In genomic region chr11:64318694-64319420, GRCh38 we compare ENCODE assay signal across 9 cellular contexts. TPM values are rescaled to one million over a fixed set of nuclear protein-coding genes. Genes with fewer than 3 reads are reported as not detected.
DNase-seq lines count a peak whose midpoint lies in the region; ATAC-seq, FAIRE-seq and TF ChIP-seq lines count a peak whose summit lies in the region.
"Had no signal": no experiment of that assay in that cellular context is flagged by ENCODE, and none has a peak within 500 bp of the region (broad histone marks: within the 10 kb centered on the region; RNA-seq: fewer than 3 reads in every experiment).

No MANE protein-coding gene starts in this region.

- intact Hi-C loops in right lobe of liver (cut with DNase I) (no loop called here), transverse colon (cut with DNase I; ENCODE audit: low total_unique reads) (no loop called here)

- peak overlapping the region; percentile 98 for H3K27ac Mint-ChIP-seq in activated T-cell treated with anti-CD3 and anti-CD28 coated beads, Interleukin-2, amount 50 U/mL, for 24 hours
- peak overlapping the region; percentile 91 for H3K27ac Mint-ChIP-seq in astrocyte (ENCODE audit: unreplicated experiment)

- TF ChIP-seq EP300 in transverse colon (IDR thresholded peaks at IDR 0.05; ENCODE audit: low read depth) = no peak

- TF ChIP-seq CTCF in astrocyte (IDR thresholded peaks at IDR 0.05; ENCODE audit: insufficient read depth, low read depth, low read length) (no peak), right lobe of liver (IDR thresholded peaks at IDR 0.05) (no peak), transverse colon (IDR thresholded peaks at IDR 0.05) (no peak)

- H3K4me3 Mint-ChIP-seq in activated T-cell treated with anti-CD3 and anti-CD28 coated beads, Interleukin-2, amount 50 U/mL, for 24 hours = peak overlapping the region; percentile 98
- peak overlapping the region; percentile 96 for H3K4me3 Mint-ChIP-seq in astrocyte (ENCODE audit: unreplicated experiment)

- peaks cover 28% of the 10 kb centered on the region for H4K20me1 ChIP-seq in astrocyte (ENCODE audit: insufficient read depth, low read length)

- in situ Hi-C loops in transverse colon (cut with MboI; ENCODE audit: low pct_ligation_motif_present in 1 of 4, low pct_unique_long_range_greater_than_20kb in 1 of 4, low sequenced_read_pairs in 3 of 4) = no loop called here

- peaks cover 28% of the 10 kb centered on the region for H3K79me2 ChIP-seq in astrocyte (ENCODE audit: insufficient read depth, low read length)

- no peaks in the 10 kb centered on the region for H3K9me3 Mint-ChIP-seq in activated T-cell treated with anti-CD3 and anti-CD28 coated beads, Interleukin-2, amount 50 U/mL, for 24 hours
- H3K9me3 Mint-ChIP-seq in astrocyte (ENCODE audit: unreplicated experiment) = no peaks in the 10 kb centered on the region

- no peaks in the 10 kb centered on the region for H3K27me3 Mint-ChIP-seq in activated T-cell treated with anti-CD3 and anti-CD28 coated beads, Interleukin-2, amount 50 U/mL, for 24 hours
- no peaks in the 10 kb centered on the region for H3K27me3 Mint-ChIP-seq in astrocyte (ENCODE audit: low read depth, unreplicated experiment)

- no peak for DNase-seq in activated T-cell treated with anti-CD3 and anti-CD28 coated beads, Interleukin-2, amount 50 U/mL, for 24 hours
- DNase-seq in activated T-cell treated with anti-CD3 and anti-CD28 coated beads, Interleukin-2, amount 50 U/mL, for 1 hour = no peak
- no peak for DNase-seq in astrocyte (ENCODE audit: low read depth)
- no peak for DNase-seq in right lobe of liver
- peak; percentile 41 for DNase-seq in transverse colon
- no peak for DNase-seq in epidermal melanocyte (ENCODE audit: insufficient read length, low spot score)
- DNase-seq in activated CD4-positive, alpha-beta T cell treated with anti-CD3 and anti-CD28 coated beads, Interleukin-2, amount 50 U/mL, for 4 hours = no peak

- peaks cover 36% of the 10 kb centered on the region for H3K4me1 Mint-ChIP-seq in activated T-cell treated with anti-CD3 and anti-CD28 coated beads, Interleukin-2, amount 50 U/mL, for 24 hours (ENCODE audit: low read depth)
- H3K4me1 Mint-ChIP-seq in astrocyte (ENCODE audit: low read depth, unreplicated experiment) = peaks cover 23% of the 10 kb centered on the region

- peaks cover 7% of the 10 kb centered on the region for H3K4me1 ChIP-seq in astrocyte (ENCODE audit: insufficient read depth, low read length)
- H3K4me1 ChIP-seq in right lobe of liver = peaks cover 0 to 15% (median 7%) of the 10 kb centered on the region in 4 donors
- peaks cover 4 to 51% (median 41%) of the 10 kb centered on the region in 4 donors for H3K4me1 ChIP-seq in transverse colon

- no peak for ATAC-seq in right lobe of liver
- no peak for ATAC-seq in HG02970 (IDR thresholded peaks at IDR 0.05; ENCODE audit: low FRiP score, unreplicated experiment)

- peaks cover 61% of the 10 kb centered on the region for H3K36me3 Mint-ChIP-seq in activated T-cell treated with anti-CD3 and anti-CD28 coated beads, Interleukin-2, amount 50 U/mL, for 24 hours (ENCODE audit: low read depth)
- H3K36me3 Mint-ChIP-seq in astrocyte (ENCODE audit: low read depth, unreplicated experiment) = peaks cover 22% of the 10 kb centered on the region

- WGBS in right lobe of liver (ENCODE audit: insufficient coverage, low coverage, low lambda C conversion rate, missing lambda C conversion rate) = 8% methylated on average over 17 of the region's 18 CpGs
- WGBS in transverse colon (ENCODE audit: low coverage in 1 of 2), 2 donors = 6 to 11% methylated on average over 12 to 17 of the region's 18 CpGs

- H3K4me3 ChIP-seq in astrocyte (ENCODE audit: insufficient read depth, low read depth, low read length) (peak overlapping the region; percentile 84), right lobe of liver (peak overlapping the region; percentile 86 to 94 (median 93)), transverse colon (peak overlapping the region; percentile 51 to 91 (median 72))

- H3K27me3 ChIP-seq in astrocyte (ENCODE audit: insufficient read depth, low read length) = no peaks in the 10 kb centered on the region
- no peaks in the 10 kb centered on the region for H3K27me3 ChIP-seq in right lobe of liver
- no peaks in the 10 kb centered on the region for H3K27me3 ChIP-seq in transverse colon

- H3K36me3 ChIP-seq in astrocyte (ENCODE audit: insufficient read depth, low read length) = peaks cover 3% of the 10 kb centered on the region
- peaks cover 0 to 18% (median 9%) of the 10 kb centered on the region in 4 donors for H3K36me3 ChIP-seq in right lobe of liver
- H3K36me3 ChIP-seq in transverse colon = peaks cover 0 to 11% (median 3%) of the 10 kb centered on the region in 4 donors

- H3K27ac ChIP-seq in astrocyte (ENCODE audit: low read depth, low read length) (no peak overlapping the region), right lobe of liver (peak overlapping the region; percentile 92 to 99 (median 97)), transverse colon (peak overlapping the region; percentile 95 to 99 (median 96))

- H3K9ac ChIP-seq in astrocyte (ENCODE audit: low read length) = peak overlapping the region; percentile 91

- H3K4me2 ChIP-seq in astrocyte (ENCODE audit: low read length) = peak overlapping the region; percentile 99

- H3K9me3 ChIP-seq in astrocyte (ENCODE audit: insufficient read depth, low read depth, low read length) (no peaks in the 10 kb centered on the region), right lobe of liver (no peaks in the 10 kb centered on the region), transverse colon (no peaks in the 10 kb centered on the region)

- no peak for FAIRE-seq in astrocyte (lab: Jason Lieb, UNC)
- FAIRE-seq: TTC549 had no signal

- TF ChIP-seq POLR2A in right lobe of liver (IDR thresholded peaks at IDR 0.05) (no peak), transverse colon (IDR thresholded peaks at IDR 0.05) (no peak)

- no peak overlapping the region for H2AFZ ChIP-seq in astrocyte (ENCODE audit: low read depth, low read length)

RNA-seq across cellular contexts. Expression of gene PRDX5, which starts 0.9 kb away (rescaled TPM):
- total RNA-seq in astrocyte = 243 and 263 TPM in 2 replicates
- 100 to 1,000 TPM in 2 of 6 experiments, 10 to 100 TPM in 4; 84.0 to 172 (median 89.3) TPM for total RNA-seq in right lobe of liver
- total RNA-seq in transverse colon = 100 to 1,000 TPM; 152 to 381 (median 265) TPM

RNA-seq across cellular contexts. Expression of gene TRMT112, which starts 1.5 kb away (rescaled TPM):
- total RNA-seq in astrocyte = 130 and 146 TPM in 2 replicates
- 100 to 1,000 TPM in 2 of 6 experiments, 10 to 100 TPM in 4; 58.0 to 122 (median 85.3) TPM for total RNA-seq in right lobe of liver
- total RNA-seq in transverse colon = 10 to 100 TPM; 59.1 to 99.9 (median 82.7) TPM

RNA-seq across cellular contexts. Expression of gene ESRRA, which starts 13.5 kb away (rescaled TPM):
- 25.0 and 26.3 TPM in 2 replicates for total RNA-seq in astrocyte
- 10 to 100 TPM; 28.5 to 82.6 (median 47.7) TPM for total RNA-seq in right lobe of liver
- total RNA-seq in transverse colon = 100 to 1,000 TPM; 142 to 272 (median 221) TPM

RNA-seq across cellular contexts. Expression of gene CATSPERZ, which starts 18.7 kb away (rescaled TPM):
- total RNA-seq in astrocyte (not detected in 2 replicates), right lobe of liver (not detected), transverse colon (10 to 100 TPM in 1 of 4 donors, not detected in 3; 20.9 TPM)

RNA-seq across cellular contexts. Expression of gene CCDC88B, which starts 21.1 kb away (rescaled TPM):
- total RNA-seq in astrocyte (1.2 and 1.6 TPM in 2 replicates), right lobe of liver (10 to 100 TPM in 1 of 6 experiments, 1 to 10 TPM in 5; 2.4 to 10.6 (median 4.9) TPM), transverse colon (100 to 1,000 TPM in 1 of 4 donors, 10 to 100 TPM in 3; 24.8 to 203 (median 47.1) TPM)
